Comparison of ENCODE assay signal across 8 cellular contexts in the genomic region with DNA sequence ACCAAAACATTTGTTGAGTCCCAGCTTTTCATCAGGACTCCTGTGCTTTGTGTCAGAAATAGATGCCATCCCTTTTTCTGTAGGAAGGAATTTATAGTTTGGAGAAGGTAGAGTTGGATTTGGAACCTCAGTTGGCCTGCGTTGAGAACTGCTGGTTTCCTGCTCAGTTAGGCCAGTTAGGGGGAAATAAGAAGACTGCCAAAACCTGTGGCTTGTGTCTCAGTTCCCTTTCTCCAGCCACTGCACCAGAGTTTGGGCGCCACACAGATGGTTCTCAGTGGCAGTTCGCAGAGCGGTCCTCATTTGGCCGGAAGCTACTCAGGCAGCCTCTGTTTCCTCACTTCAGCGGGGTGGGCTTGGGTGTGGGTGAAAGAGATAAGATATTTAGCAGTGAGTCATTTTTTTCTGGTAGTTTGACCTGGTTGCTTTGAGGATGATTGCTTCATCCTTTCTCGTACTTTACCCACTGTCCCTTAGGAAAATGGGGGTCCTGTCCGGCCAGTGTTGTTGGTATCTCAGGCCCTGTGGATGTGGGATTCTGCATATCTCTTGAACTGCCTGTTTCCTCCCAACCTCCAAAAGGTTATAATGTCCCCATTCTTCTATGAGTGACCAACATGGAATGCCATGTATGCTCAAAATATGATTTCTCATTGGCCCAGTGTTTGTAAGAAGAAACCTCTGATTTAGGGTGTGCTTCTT. TPM values are rescaled to one million over a fixed set of nuclear protein-coding genes. Genes with fewer than 3 reads are reported as not detected.
DNase-seq lines count a peak whose midpoint lies in the region; ATAC-seq and TF ChIP-seq lines count a peak whose summit lies in the region.

No MANE protein-coding gene starts in this region.

- H3K4me3 ChIP-seq in OCI-LY3 (ENCODE audit: low read length) (peak overlapping the region; percentile 60), mammary epithelial cell (replicated peaks in 1 of 3; ENCODE audit: insufficient read depth in 1 of 3, low read depth in 2 of 3, low read length in 3 of 3) (no peak overlapping the region)

- H3K79me2 ChIP-seq in OCI-LY3 (ENCODE audit: low read length) (peaks cover 93% of the 10 kb centered on the region), mammary epithelial cell (ENCODE audit: insufficient read depth, low read length) (peaks cover 97% of the 10 kb centered on the region)

- dilution Hi-C loops in mammary epithelial cell (cut with HindIII; ENCODE audit: low sequenced_read_pairs), result loop anchor here (5.0 kb wide), 1 partner anchor 58 kb away; no protein-coding TSS in a partner anchor

- H3K36me3 ChIP-seq in OCI-LY3 (replicated peaks; ENCODE audit: low read depth, low read length) (no peaks in the 10 kb centered on the region), mammary epithelial cell (ENCODE audit: insufficient read depth, low read length) (no peaks in the 10 kb centered on the region)

- intact Hi-C loops in mammary epithelial cell (cut with micrococcal nuclease) (no loop called here), sciatic nerve (cut with DNase I) (no loop called here)

- ATAC-seq in HG02943 (IDR thresholded peaks at IDR 0.05; ENCODE audit: low read depth, unreplicated experiment) (peak; percentile 91), sciatic nerve (peak; percentile 66)

- H4K20me1 ChIP-seq in OCI-LY3 (ENCODE audit: insufficient read depth, low read length) (peaks cover 32% of the 10 kb centered on the region), mammary epithelial cell (ENCODE audit: insufficient read depth, low read length) (peaks cover 2% of the 10 kb centered on the region)

- H3K9me3 ChIP-seq in OCI-LY3 (ENCODE audit: insufficient read depth, low read length), result no peaks in the 10 kb centered on the region
- no peaks in the 10 kb centered on the region for H3K9me3 ChIP-seq in mammary epithelial cell (replicated peaks; ENCODE audit: insufficient read depth, low read length)

- H3K4me1 ChIP-seq in OCI-LY3 (ENCODE audit: low read length) (peaks cover 72% of the 10 kb centered on the region), mammary epithelial cell (ENCODE audit: insufficient read depth, low read length) (peaks cover 9% of the 10 kb centered on the region)

- in situ Hi-C loops in mammary epithelial cell (cut with MboI; ENCODE audit: low sequenced_read_pairs in 2 of 2), result no loop called here

- DNase-seq in stimulated activated CD4-positive, alpha-beta T cell treated with anti-CD3 and anti-CD28 coated beads, Interleukin-4, amount 100 ng/mL, for 4 hours, result peak; percentile 16 to 26
- DNase-seq in stimulated activated CD4-positive, alpha-beta T cell treated with anti-CD3 and anti-CD28 coated beads, Interleukin-4, amount 100 ng/mL, for 1 hour, result no peak
- no peak for DNase-seq in mammary epithelial cell
- DNase-seq in sciatic nerve (ENCODE audit: low spot score), result no peak
- DNase-seq in ureter (ENCODE audit: low spot score), result no peak
- DNase-seq in HuH-7 (ENCODE audit: low spot score), result no peak

- no TSS peak for BruUV-seq in mammary epithelial cell (replicated peaks; lab: Mats Ljungman, UMichigan)

- 100% methylated on average over 8 of the region's 8 CpGs for WGBS in mammary epithelial cell (ENCODE audit: low coverage, missing lambda C conversion rate)

- H3K9ac ChIP-seq in OCI-LY3 (ENCODE audit: low read length) (peak overlapping the region; percentile 55; the same call in 1 of the 2 replicates), mammary epithelial cell (ENCODE audit: insufficient read depth, low read length) (no peak overlapping the region)

- H2AFZ ChIP-seq in OCI-LY3 (ENCODE audit: low read depth, low read length) (no peak overlapping the region), mammary epithelial cell (ENCODE audit: low read depth, low read length) (no peak overlapping the region)

- peak overlapping the region; percentile 80 for H3K27ac ChIP-seq in OCI-LY3 (ENCODE audit: low read length)
- no peak overlapping the region for H3K27ac ChIP-seq in mammary epithelial cell (ENCODE audit: insufficient read depth, low read depth, low read length)

- TF ChIP-seq CTCF in OCI-LY3 (IDR thresholded peaks at IDR 0.05; ENCODE audit: low read depth, low read length) (no peak), mammary epithelial cell (conservative IDR thresholded peaks at IDR 0.05 in 1 of 2, IDR thresholded peaks at IDR 0.05 in 1 of 2; ENCODE audit: extremely low read depth in 1 of 2, insufficient read depth in 1 of 2, low read depth in 1 of 2, low read length in 2 of 2) (no peak)

- CTCF ChIA-PET in mammary epithelial cell (lab: Charles Lee; ENCODE audit: low non-redundant PET), result no interaction called here

- peak overlapping the region; percentile 88 for H3K4me2 ChIP-seq in OCI-LY3 (ENCODE audit: low read length)
- peak overlapping the region; percentile 15 for H3K4me2 ChIP-seq in mammary epithelial cell (ENCODE audit: insufficient read depth, low read depth, low read length)

- no peaks in the 10 kb centered on the region for H3K27me3 ChIP-seq in OCI-LY3 (ENCODE audit: low read depth, low read length)
- H3K27me3 ChIP-seq in mammary epithelial cell (ENCODE audit: insufficient read depth, low read length), result no peaks in the 10 kb centered on the region

RNA-seq across cellular contexts. Expression of a gene that starts 53.7 kb away (rescaled TPM):
- total RNA-seq in mammary epithelial cell, result 10 to 100 TPM; 10.3 to 25.8 TPM
- polyA plus RNA-seq in mammary epithelial cell, result 13.7 TPM
- 32.0 TPM for polyA minus RNA-seq in mammary epithelial cell
- 12.7 TPM for total RNA-seq in sciatic nerve
- 17.5 TPM for total RNA-seq in ureter

Comparison
In these comparisons a context has a peak if more than half of its experiments do, and no peak if none do; other contexts are left out.
1. DNase-seq: peak in stimulated activated CD4-positive, alpha-beta T cell treated with anti-CD3 and anti-CD28 coated beads, Interleukin-4, amount 100 ng/mL, for 4 hours (2 of 2); none in stimulated activated CD4-positive, alpha-beta T cell treated with anti-CD3 and anti-CD28 coated beads, Interleukin-4, amount 100 ng/mL, for 1 hour (single experiment), mammary epithelial cell (single experiment), sciatic nerve (single experiment), ureter (single experiment) and HuH-7 (single experiment).